In the genomic region with DNA sequence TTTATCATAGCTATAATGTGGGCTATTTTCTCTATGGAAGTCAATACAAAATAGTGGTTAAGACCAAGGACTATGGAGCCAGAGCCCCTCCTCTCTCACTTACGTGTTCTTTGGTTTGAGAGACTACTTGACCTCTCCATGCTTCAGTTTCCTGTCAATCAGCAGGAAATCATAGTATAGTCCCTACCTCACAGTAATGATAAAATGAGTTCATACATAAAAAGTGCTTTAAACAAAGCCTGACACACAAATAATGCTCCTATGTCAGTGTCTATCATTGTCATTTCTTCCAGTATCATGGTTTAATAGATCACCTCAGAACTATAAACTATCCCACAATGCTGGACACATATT, we compare ENCODE assay signal across 14 cellular contexts.
DNase-seq lines count a peak whose midpoint lies in the region; FAIRE-seq and TF ChIP-seq lines count a peak whose summit lies in the region.
"Had no signal": no experiment of that assay in that cellular context is flagged by ENCODE, and none has a peak within 500 bp of the region (broad histone marks: within the 10 kb centered on the region; RNA-seq: fewer than 3 reads in every experiment).

No MANE protein-coding gene starts in this region.

- no peaks in the 10 kb centered on the region for H3K36me3 Mint-ChIP-seq in neural crest cell (ENCODE audit: low read depth)

- no peaks in the 10 kb centered on the region for H3K9me2 ChIP-seq in Karpas-422 (replicated peaks; ENCODE audit: insufficient read depth, low read length)

- intact Hi-C loops in vagina (cut with DNase I): no loop called here

- H3K9ac ChIP-seq in Karpas-422 (ENCODE audit: low read length): no peak overlapping the region

- H3K27me3 Mint-ChIP-seq in neural crest cell (ENCODE audit: low read depth): no peaks in the 10 kb centered on the region
- H3K27me3 Mint-ChIP-seq: CD4-positive, alpha-beta memory T cell had no signal

- no peaks in the 10 kb centered on the region for H3K79me2 ChIP-seq in Karpas-422 (ENCODE audit: low read length)

- TF ChIP-seq CTCF in choroid plexus epithelial cell (conservative IDR thresholded peaks at IDR 0.05; ENCODE audit: low read depth, low read length) (no peak), neural crest cell (conservative IDR thresholded peaks at IDR 0.05) (no peak), WERI-Rb-1 (IDR thresholded peaks at IDR 0.05; ENCODE audit: low read depth, low read length) (no peak), vagina (IDR thresholded peaks at IDR 0.05) (no peak)

- no peak for DNase-seq in GM12891 (ENCODE audit: insufficient read length, low spot score)
- peak; percentile 20 for DNase-seq in NCI-H2227 treated with DMSO at 0.1 percent for 48 hours (lab: John Stamatoyannopoulos, UW)
- DNase-seq in choroid plexus epithelial cell (ENCODE audit: low read depth): peak; percentile 41
- no peak for DNase-seq in neural crest cell (ENCODE audit: low read depth, low spot score)
- no peak for DNase-seq in islet precursor cell
- no peak for DNase-seq in Karpas-422
- DNase-seq in WERI-Rb-1: no peak
- no peak for DNase-seq in vagina (ENCODE audit: extremely low spot score in 2 of 2)
- DNase-seq: activated naive CD4-positive, alpha-beta T cell treated with anti-CD3 and anti-CD28 coated beads, Interleukin-2, amount 50 U/mL, for 16 hours; CD4-positive, alpha-beta memory T cell; cortex of kidney; foreskin keratinocyte; NCI-H1436 treated with DMSO at 0.1 percent for 48 hours; tibial artery had no signal

- H3K4me3 Mint-ChIP-seq in neural crest cell: peak overlapping the region; percentile 21

- H4K20me1 ChIP-seq in Karpas-422 (ENCODE audit: insufficient read depth, low read depth, low read length): peaks cover 63% of the 10 kb centered on the region

- H3K9me3 ChIP-seq in Karpas-422 (ENCODE audit: low read length) (no peaks in the 10 kb centered on the region), WERI-Rb-1 (ENCODE audit: severe bottlenecking) (no peaks in the 10 kb centered on the region), vagina (no peaks in the 10 kb centered on the region)
- H3K9me3 ChIP-seq: tibial artery had no signal

- H3K27ac Mint-ChIP-seq in neural crest cell (ENCODE audit: unreplicated experiment): no peak overlapping the region

- no peak overlapping the region for H3K27ac ChIP-seq in Karpas-422 (ENCODE audit: low read length)
- no peak overlapping the region for H3K27ac ChIP-seq in WERI-Rb-1
- no peak overlapping the region for H3K27ac ChIP-seq in vagina
- H3K27ac ChIP-seq: foreskin keratinocyte, tibial artery had no signal

- H3K4me1 ChIP-seq in Karpas-422 (ENCODE audit: low read length) (no peaks in the 10 kb centered on the region), vagina (peaks cover 63% of the 10 kb centered on the region)

- no peaks in the 10 kb centered on the region for H3K9me3 Mint-ChIP-seq in neural crest cell
- H3K9me3 Mint-ChIP-seq: CD4-positive, alpha-beta memory T cell had no signal

- no peak overlapping the region for H3K4me3 ChIP-seq in choroid plexus epithelial cell (ENCODE audit: low read depth, low read length)
- no peak overlapping the region for H3K4me3 ChIP-seq in Karpas-422 (ENCODE audit: low read length)
- no peak overlapping the region for H3K4me3 ChIP-seq in WERI-Rb-1 (ENCODE audit: low read depth, low read length)
- H3K4me3 ChIP-seq in vagina: no peak overlapping the region
- H3K4me3 ChIP-seq: tibial artery had no signal

- no peak for TF ChIP-seq POLR2A in GM12891 (IDR thresholded peaks at IDR 0.05; ENCODE audit: low read depth, low read length)
- no peak for TF ChIP-seq POLR2A in vagina (IDR thresholded peaks at IDR 0.05)

- H3K27me3 ChIP-seq in Karpas-422 (ENCODE audit: low read length) (no peaks in the 10 kb centered on the region), WERI-Rb-1 (ENCODE audit: insufficient read depth, low read depth, severe bottlenecking) (no peaks in the 10 kb centered on the region), vagina (no peaks in the 10 kb centered on the region)
- H3K27me3 ChIP-seq: foreskin keratinocyte, tibial artery had no signal

- H3K4me1 Mint-ChIP-seq in neural crest cell: peaks cover 69% of the 10 kb centered on the region

- H3K4me2 ChIP-seq in Karpas-422 (ENCODE audit: low read depth, low read length, poor library complexity, severe bottlenecking): no peak overlapping the region

- no peak overlapping the region for H2AFZ ChIP-seq in Karpas-422 (ENCODE audit: low read length)

- no peaks in the 10 kb centered on the region for H3K36me3 ChIP-seq in Karpas-422 (ENCODE audit: insufficient read depth, low read length)
- H3K36me3 ChIP-seq in WERI-Rb-1: no peaks in the 10 kb centered on the region
- H3K36me3 ChIP-seq in vagina: no peaks in the 10 kb centered on the region
- H3K36me3 ChIP-seq: tibial artery had no signal

- peak; percentile 31 for FAIRE-seq in GM12891 (lab: Jason Lieb, UNC)

TF ChIP-seq in GM12891, 5 proteins besides CTCF, POLR2A, EP300 and RAD21:
- TF ChIP-seq TAF1 (IDR thresholded peaks at IDR 0.05; ENCODE audit: low read depth, low read length): no peak
- no peak for TF ChIP-seq POU2F2 (IDR thresholded peaks at IDR 0.05; ENCODE audit: low read depth, low read length)
- no peak for TF ChIP-seq PAX5 (IDR thresholded peaks at IDR 0.05; ENCODE audit: insufficient read depth, low read length, severe bottlenecking)
- no peak for TF ChIP-seq SPI1 (IDR thresholded peaks at IDR 0.05; ENCODE audit: low read depth, low read length)
- no peak for TF ChIP-seq POLR2AphosphoS5 (IDR thresholded peaks at IDR 0.05; ENCODE audit: low read depth, low read length)
TF ChIP-seq in GM12891: peak in this region for 0.

Comparison
In these comparisons a context has a peak if more than half of its experiments do, and no peak if none do; other contexts are left out.
1. DNase-seq: peak in NCI-H2227 treated with DMSO at 0.1 percent for 48 hours (single experiment) and choroid plexus epithelial cell (single experiment); none in GM12891 (single experiment), neural crest cell (single experiment), islet precursor cell (single experiment), Karpas-422 (single experiment), WERI-Rb-1 (single experiment) and vagina (0 of 2).